ENCODE assay signal across 26 cellular contexts in genomic region chr19:29014857-29015436, GRCh38.
DNase-seq lines count a peak whose midpoint lies in the region; ATAC-seq and TF ChIP-seq lines count a peak whose summit lies in the region.
"Had no signal": no experiment of that assay in that cellular context is flagged by ENCODE, and none has a peak within 500 bp of the region (broad histone marks: within the 10 kb centered on the region; RNA-seq: fewer than 3 reads in every experiment).

No MANE protein-coding gene starts in this region.

- no peak overlapping the region for H2AFZ ChIP-seq in MM.1S (ENCODE audit: low read length)

- no peaks in the 10 kb centered on the region for H3K9me3 ChIP-seq in MM.1S (replicated peaks; ENCODE audit: insufficient read depth, low read length)
- H3K9me3 ChIP-seq: BE2C, pancreas, right atrium auricular region, transverse colon had no signal

- intact Hi-C loops in activated CD4-positive, alpha-beta T cell treated with anti-CD3 and anti-CD28 coated beads, Interleukin-2, amount 10 ng/mL, durations not matched to agents 24 days and 14 days (cut with micrococcal nuclease), result no loop called here

- no peaks in the 10 kb centered on the region for H3K27me3 Mint-ChIP-seq in activated CD4-positive, alpha-beta T cell treated with anti-CD3 and anti-CD28 coated beads, Interleukin-2, amount 10 ng/mL, durations not matched to agents 24 days and 14 days
- H3K27me3 Mint-ChIP-seq in stimulated activated memory B cell treated with anti-CD40 and anti-IgM and Interleukin-4, amounts not matched to agents 10 μg/mL and 1 μg/mL and 100 μg/mL, for 72 hours, result no peaks in the 10 kb centered on the region
- H3K27me3 Mint-ChIP-seq: activated CD4-positive, alpha-beta T cell treated with anti-CD3 and anti-CD28 coated beads, Interleukin-2, amount 10 ng/mL, durations not matched to agents 7 days and 5 days had no signal

- H3K79me2 ChIP-seq in MM.1S (ENCODE audit: low read length), result no peaks in the 10 kb centered on the region

- H3K4me2 ChIP-seq in MM.1S (ENCODE audit: low read depth, low read length), result no peak overlapping the region

- TF ChIP-seq CTCF in fibroblast of the aortic adventitia (IDR thresholded peaks at IDR 0.05; ENCODE audit: insufficient read depth, low read length), result peak; percentile 11
- no peak for TF ChIP-seq CTCF in MM.1S (IDR thresholded peaks at IDR 0.05; ENCODE audit: low read length)

- H3K9me2 ChIP-seq in MM.1S (replicated peaks; ENCODE audit: insufficient read depth, low read length), result no peaks in the 10 kb centered on the region

- H3K4me3 Mint-ChIP-seq in activated CD4-positive, alpha-beta T cell treated with anti-CD3 and anti-CD28 coated beads, Interleukin-2, amount 10 ng/mL, durations not matched to agents 24 days and 14 days, result no peak overlapping the region
- no peak overlapping the region for H3K4me3 Mint-ChIP-seq in stimulated activated memory B cell treated with anti-CD40 and anti-IgM and Interleukin-4, amounts not matched to agents 10 μg/mL and 1 μg/mL and 100 μg/mL, for 72 hours
- H3K4me3 Mint-ChIP-seq: activated CD4-positive, alpha-beta T cell treated with anti-CD3 and anti-CD28 coated beads, Interleukin-2, amount 10 ng/mL, durations not matched to agents 7 days and 5 days; brain; mesothelial cell of epicardium; natural killer cell had no signal

- peaks cover 41% of the 10 kb centered on the region for H3K27me3 ChIP-seq in MM.1S (replicated peaks; ENCODE audit: insufficient read depth, low read length)
- H3K27me3 ChIP-seq: BE2C, pancreas, right atrium auricular region, transverse colon had no signal

- no peaks in the 10 kb centered on the region for H3K4me1 ChIP-seq in MM.1S (ENCODE audit: low read length)
- H3K4me1 ChIP-seq: BE2C, pancreas, transverse colon had no signal

- H3F3A ChIP-seq in MM.1S (ENCODE audit: insufficient read depth, low read length), result no peaks in the 10 kb centered on the region

- DNase-seq in activated CD4-positive, alpha-beta T cell treated with anti-CD3 and anti-CD28 coated beads, Interleukin-2, amount 10 ng/mL, durations not matched to agents 24 days and 14 days, result no peak
- no peak for DNase-seq in activated CD4-positive, alpha-beta T cell treated with anti-CD3 and anti-CD28 coated beads, Interleukin-2, amount 50 U/mL, for 4 hours
- DNase-seq in NCI-H226 (peak; percentile 9), fibroblast of the aortic adventitia (ENCODE audit: low read depth) (no peak), MM.1S (no peak)
- DNase-seq: activated CD4-positive, alpha-beta T cell treated with anti-CD3 and anti-CD28 coated beads, Interleukin-2, amount 10 ng/mL, durations not matched to agents 7 days and 5 days; activated CD8-positive, alpha-beta memory T cell treated with anti-CD3 and anti-CD28 coated beads, Interleukin-2, amount 50 U/mL, for 4 hours; activated effector memory CD4-positive, alpha-beta T cell treated with Interleukin-2 at 50 U/mL for 16 hours; BE2C; COR-L47; DND-41; glutamatergic neuron; left colon; natural killer cell; NCI-H2171 treated with DMSO at 0.1 percent for 48 hours; pancreas; SHP77 treated with DMSO at 0.1 percent for 48 hours; stimulated activated CD4-positive, alpha-beta T cell treated with anti-CD3 and anti-CD28 coated beads, Interleukin-4, amount 100 ng/mL, for 4 hours; T-helper 1 cell; transverse colon had no signal

- H4K20me1 ChIP-seq in MM.1S (ENCODE audit: insufficient read depth, low read length), result no peaks in the 10 kb centered on the region

- no peak overlapping the region for H3K9ac ChIP-seq in MM.1S (ENCODE audit: low read length)

- no peaks in the 10 kb centered on the region for H3K4me1 Mint-ChIP-seq in activated CD4-positive, alpha-beta T cell treated with anti-CD3 and anti-CD28 coated beads, Interleukin-2, amount 10 ng/mL, durations not matched to agents 24 days and 14 days
- no peaks in the 10 kb centered on the region for H3K4me1 Mint-ChIP-seq in stimulated activated memory B cell treated with anti-CD40 and anti-IgM and Interleukin-4, amounts not matched to agents 10 μg/mL and 1 μg/mL and 100 μg/mL, for 72 hours
- H3K4me1 Mint-ChIP-seq: activated CD4-positive, alpha-beta T cell treated with anti-CD3 and anti-CD28 coated beads, Interleukin-2, amount 10 ng/mL, durations not matched to agents 7 days and 5 days; mesothelial cell of epicardium; natural killer cell had no signal

- no peaks in the 10 kb centered on the region for H3K36me3 Mint-ChIP-seq in activated CD4-positive, alpha-beta T cell treated with anti-CD3 and anti-CD28 coated beads, Interleukin-2, amount 10 ng/mL, durations not matched to agents 24 days and 14 days (ENCODE audit: low read depth)
- H3K36me3 Mint-ChIP-seq in stimulated activated memory B cell treated with anti-CD40 and anti-IgM and Interleukin-4, amounts not matched to agents 10 μg/mL and 1 μg/mL and 100 μg/mL, for 72 hours, result no peaks in the 10 kb centered on the region
- H3K36me3 Mint-ChIP-seq: brain, mesothelial cell of epicardium, natural killer cell had no signal

- no peaks in the 10 kb centered on the region for H3K36me3 ChIP-seq in MM.1S (replicated peaks; ENCODE audit: insufficient read depth, low read length)
- H3K36me3 ChIP-seq: BE2C, pancreas, right atrium auricular region, transverse colon had no signal

- ATAC-seq in stimulated activated memory B cell treated with anti-CD40 and anti-IgM and Interleukin-4, amounts not matched to agents 10 μg/mL and 1 μg/mL and 100 μg/mL, for 72 hours, result peak; percentile 37
- no peak for ATAC-seq in GM19397 (IDR thresholded peaks at IDR 0.05; ENCODE audit: unreplicated experiment)
- ATAC-seq in GM21526 (IDR thresholded peaks at IDR 0.05; ENCODE audit: low FRiP score, unreplicated experiment), result no peak
- ATAC-seq: left colon, natural killer cell, pancreas had no signal

- H3K27ac Mint-ChIP-seq in activated CD4-positive, alpha-beta T cell treated with anti-CD3 and anti-CD28 coated beads, Interleukin-2, amount 10 ng/mL, durations not matched to agents 24 days and 14 days, result peak overlapping the region; percentile 2
- no peak overlapping the region for H3K27ac Mint-ChIP-seq in stimulated activated memory B cell treated with anti-CD40 and anti-IgM and Interleukin-4, amounts not matched to agents 10 μg/mL and 1 μg/mL and 100 μg/mL, for 72 hours
- H3K27ac Mint-ChIP-seq: activated CD4-positive, alpha-beta T cell treated with anti-CD3 and anti-CD28 coated beads, Interleukin-2, amount 10 ng/mL, durations not matched to agents 7 days and 5 days; mesothelial cell of epicardium; natural killer cell had no signal

- no peaks in the 10 kb centered on the region for H3K9me3 Mint-ChIP-seq in activated CD4-positive, alpha-beta T cell treated with anti-CD3 and anti-CD28 coated beads, Interleukin-2, amount 10 ng/mL, durations not matched to agents 24 days and 14 days
- peaks cover 15% of the 10 kb centered on the region for H3K9me3 Mint-ChIP-seq in stimulated activated memory B cell treated with anti-CD40 and anti-IgM and Interleukin-4, amounts not matched to agents 10 μg/mL and 1 μg/mL and 100 μg/mL, for 72 hours
- H3K9me3 Mint-ChIP-seq: activated CD4-positive, alpha-beta T cell treated with anti-CD3 and anti-CD28 coated beads, Interleukin-2, amount 10 ng/mL, durations not matched to agents 7 days and 5 days; brain; mesothelial cell of epicardium; natural killer cell had no signal

- H3K27ac ChIP-seq in MM.1S (ENCODE audit: low read length), result no peak overlapping the region
- H3K27ac ChIP-seq: pancreas, right atrium auricular region, transverse colon had no signal

- H3K4me3 ChIP-seq in fibroblast of the aortic adventitia (ENCODE audit: low read depth, low read length) (no peak overlapping the region), MM.1S (ENCODE audit: low read length) (no peak overlapping the region)
- H3K4me3 ChIP-seq: pancreas, right atrium auricular region, transverse colon had no signal
